In the genomic region with DNA sequence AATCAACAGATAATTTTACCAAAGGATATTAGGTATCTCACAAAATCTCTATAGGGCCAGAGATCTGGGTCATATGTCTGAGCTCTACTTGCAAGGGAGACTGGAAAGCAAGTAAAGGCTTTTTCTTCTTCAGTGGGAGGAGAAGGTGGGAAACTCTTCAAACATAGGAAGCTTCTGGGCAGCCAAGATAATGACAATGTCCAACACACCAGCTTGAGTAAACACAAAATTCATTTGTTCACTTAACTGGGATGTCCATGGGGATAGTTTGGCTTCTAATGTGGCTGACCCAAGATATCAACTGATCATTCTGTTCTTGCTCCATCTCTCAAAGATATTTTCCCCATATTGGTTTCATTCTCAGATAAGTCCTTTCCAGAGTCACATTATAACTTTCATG, we compare ENCODE assay signal across 1 cellular context.
TF ChIP-seq lines count a peak whose summit lies in the region.

No MANE protein-coding gene starts in this region.

TF ChIP-seq in K562, 482 proteins besides CTCF, POLR2A, EP300 and RAD21 (continued from another document):
- TF ChIP-seq GABPB2 (CRISPR knock-in tag; conservative IDR thresholded peaks at IDR 0.05) (no peak), RFX1 (IDR thresholded peaks at IDR 0.05) (no peak), KLF16 (IDR thresholded peaks at IDR 0.05) (0 out of 2 replicates have a peak, but pooled peaks have one; percentile 6), RCOR1 (IDR thresholded peaks at IDR 0.05; ENCODE audit: borderline replicate concordance in 1 of 2, low read depth in 2 of 2, low read length in 2 of 2) (0 out of 4 replicates have a peak, but pooled peaks of 1 of the 2 experiments have one; percentile 25), TAL1 (IDR thresholded peaks at IDR 0.05) (peak; percentile 81), FOXA1 (IDR thresholded peaks at IDR 0.05; ENCODE audit: borderline replicate concordance) (peak; percentile 85), JUND (IDR thresholded peaks at IDR 0.05; ENCODE audit: borderline replicate concordance, low read depth, low read length) (peak; percentile 5; the same call in 1 of the 2 replicates), JUND (tag; IDR thresholded peaks at IDR 0.05; ENCODE audit: borderline replicate concordance, low read depth, low read length) (no peak), ETV6 (IDR thresholded peaks at IDR 0.05; ENCODE audit: borderline replicate concordance in 1 of 2, low read depth in 2 of 2, low read length in 1 of 2) (no peak), ETV6 (CRISPR knock-in tag; IDR thresholded peaks at IDR 0.05; ENCODE audit: borderline replicate concordance) (no peak), STAT5A (IDR thresholded peaks at IDR 0.05; ENCODE audit: borderline replicate concordance, low read length) (peak; percentile 35; the same call in 1 of the 2 replicates), FOXM1 (IDR thresholded peaks at IDR 0.05; ENCODE audit: low read depth) (peak; percentile 55), FOXM1 (CRISPR knock-in tag; IDR thresholded peaks at IDR 0.05; ENCODE audit: low read depth) (no peak), SOX6 (IDR thresholded peaks at IDR 0.05) (peak; percentile 83), MTA2 (IDR thresholded peaks at IDR 0.05; ENCODE audit: low read depth) (peak; percentile 67), FOXA3 (CRISPR knock-in tag; conservative IDR thresholded peaks at IDR 0.05 in 1 of 2, IDR thresholded peaks at IDR 0.05 in 1 of 2) (peak; percentile 56 to 92), CBFA2T2 (conservative IDR thresholded peaks at IDR 0.05) (peak; percentile 79)
TF ChIP-seq in K562: peak in this region for 28.
